In genomic region chr10:7817576-7817975, GRCh38 we compare ENCODE assay signal across 8 cellular contexts. TPM values are rescaled to one million over a fixed set of nuclear protein-coding genes. Genes with fewer than 3 reads are reported as not detected.
A peak's percentile ranks its signal among the peaks of the same experiment; 100 is the strongest.
DNase-seq lines count a peak whose midpoint lies in the region; ATAC-seq and TF ChIP-seq lines count a peak whose summit lies in the region.

No MANE protein-coding gene starts in this region.

- H3K27me3 ChIP-seq in PC-9 (ENCODE audit: insufficient read depth, low read depth) (no peaks in the 10 kb centered on the region), esophagus squamous epithelium (peaks cover 0 to 14% (median 0%) of the 10 kb centered on the region in 4 donors)

- WGBS in esophagus squamous epithelium, 2 donors = 19 to 23% methylated on average over 5 to 12 of the region's 12 CpGs

- H3K4me3 ChIP-seq in PC-9 (peak overlapping the region; percentile 82), esophagus squamous epithelium (peak overlapping the region; percentile 81 to 100 (median 94))

- no peaks in the 10 kb centered on the region for H3K9me2 ChIP-seq in PC-9 (ENCODE audit: insufficient read depth)

- no peak for ATAC-seq in HG02763 (IDR thresholded peaks at IDR 0.05; ENCODE audit: unreplicated experiment)

- BruUV-seq in PC-9 (replicated peaks; lab: Mats Ljungman, UMichigan) = TSS peak; percentile 88

- no peaks in the 10 kb centered on the region for H3F3A ChIP-seq in PC-9 (ENCODE audit: insufficient read depth, low read depth)

- TF ChIP-seq CTCF in PC-9 (conservative IDR thresholded peaks at IDR 0.05) (no peak), esophagus squamous epithelium (IDR thresholded peaks at IDR 0.05) (no peak)

- H4K20me1 ChIP-seq in PC-9 (ENCODE audit: insufficient read depth) = no peaks in the 10 kb centered on the region; the same call in 1 of the 2 replicates

- H3K4me1 ChIP-seq in ES-I3 (ENCODE audit: insufficient read depth, low read length) (peaks cover 4% of the 10 kb centered on the region; the same call in 1 of the 2 replicates), PC-9 (replicated peaks; ENCODE audit: insufficient read depth) (peaks cover 14% of the 10 kb centered on the region; the same call in 1 of the 2 replicates), esophagus squamous epithelium (peaks cover 8 to 33% (median 14%) of the 10 kb centered on the region in 3 donors)

- no peaks in the 10 kb centered on the region for H3K9me3 ChIP-seq in ES-I3 (ENCODE audit: control insufficient read depth, insufficient read depth, low read length)
- H3K9me3 ChIP-seq in PC-9 (ENCODE audit: insufficient read depth, low read depth) = no peaks in the 10 kb centered on the region
- no peaks in the 10 kb centered on the region for H3K9me3 ChIP-seq in esophagus squamous epithelium

- H3K9ac ChIP-seq in ES-I3 (ENCODE audit: low read depth, low read length) = peak overlapping the region; percentile 99

- H3K27ac ChIP-seq in PC-9 (peak overlapping the region; percentile 78), esophagus squamous epithelium (peak overlapping the region in 1 of 4 donors; percentile 82)

- DNase-seq in PC-9 (no peak), esophagus squamous epithelium (lab: John Stamatoyannopoulos, UW) (no peak), posterior vena cava (ENCODE audit: low spot score) (peak; percentile 54), NCI-H2171 (lab: John Stamatoyannopoulos, UW) (no peak), AG08396 (ENCODE audit: low spot score) (no peak), NK-92 (lab: John Stamatoyannopoulos, UW; ENCODE audit: unreplicated experiment) (no peak)

- H3K79me2 ChIP-seq in PC-9 (ENCODE audit: low read depth) = peaks cover 24% of the 10 kb centered on the region

- H3K4me2 ChIP-seq in PC-9 = peak overlapping the region; percentile 92

- H2AFZ ChIP-seq in PC-9 = peak overlapping the region; percentile 92

- CTCF ChIA-PET in PC-9 (lab: Charles Lee) = no interaction called here

- POLR2A ChIA-PET in PC-9 (lab: Charles Lee; ENCODE audit: unreplicated experiment) = interaction anchor here (0.5 to 0.7 kb wide), 3 partner anchors 64 to 1432 kb away, joined by 4 to 13 read pairs (median 9); no protein-coding TSS in a partner anchor

- TF ChIP-seq POLR2A in esophagus squamous epithelium (IDR thresholded peaks at IDR 0.05) = no peak

- no peaks in the 10 kb centered on the region for H3K36me3 ChIP-seq in ES-I3 (ENCODE audit: insufficient read depth, low read length)
- H3K36me3 ChIP-seq in PC-9 (ENCODE audit: low read depth) = no peaks in the 10 kb centered on the region
- no peaks in the 10 kb centered on the region for H3K36me3 ChIP-seq in esophagus squamous epithelium

- intact Hi-C loops in PC-9 (cut with micrococcal nuclease; ENCODE audit: unreplicated experiment) (no loop called here), esophagus squamous epithelium (cut with DNase I) (no loop called here), posterior vena cava (cut with DNase I) (no loop called here)

RNA-seq across cellular contexts. Expression of gene TAF3, which starts 0.7 kb away (rescaled TPM):
- total RNA-seq in PC-9 (2021) (7.2 and 7.7 TPM in 2 replicates), esophagus squamous epithelium (1 to 10 TPM; 2.6 to 5.1 (median 3.6) TPM), posterior vena cava (10 to 100 TPM in 1 of 2 donors, 1 to 10 TPM in 1; 9.9 to 10.8 TPM)

RNA-seq across cellular contexts. Expression of gene ATP5F1C, which starts 29.6 kb away (rescaled TPM):
- total RNA-seq in PC-9 (2021) (282 and 284 TPM in 2 replicates), esophagus squamous epithelium (100 to 1,000 TPM; 190 to 380 (median 339) TPM), posterior vena cava (100 to 1,000 TPM; 202 to 212 TPM)

RNA-seq across cellular contexts. Expression of gene KIN, which starts 29.8 kb away (rescaled TPM):
- total RNA-seq in PC-9 (2021) (7.5 and 10.4 TPM in 2 replicates), esophagus squamous epithelium (1 to 10 TPM; 5.3 to 9.6 (median 6.4) TPM), posterior vena cava (10 to 100 TPM in 1 of 2 donors, 1 to 10 TPM in 1; 8.7 to 11.1 TPM)
